In genomic region chr20:37053230-37053950, GRCh38 we compare ENCODE assay signal across 1 cellular context.
TF ChIP-seq lines count a peak whose summit lies in the region.

No MANE protein-coding gene starts in this region.

TF ChIP-seq in IMR-90, 13 proteins besides CTCF, POLR2A, EP300 and RAD21:
- TF ChIP-seq MXI1 (IDR thresholded peaks at IDR 0.05; ENCODE audit: borderline replicate concordance, low read depth, low read length) (no peak), CEBPB (IDR thresholded peaks at IDR 0.05; ENCODE audit: low read depth, low read length) (peak; percentile 51)
